1 cellular context compared by ENCODE assay signal in genomic region chr1:45536886-45537285, GRCh38.
TF ChIP-seq lines count a peak whose summit lies in the region.

No MANE protein-coding gene starts in this region.

TF ChIP-seq in H1, 55 proteins besides CTCF, POLR2A, EP300 and RAD21:
- TF ChIP-seq CREB1 (IDR thresholded peaks at IDR 0.05) (no peak), TEAD4 (IDR thresholded peaks at IDR 0.05; ENCODE audit: low read depth, low read length) (no peak), BACH1 (IDR thresholded peaks at IDR 0.05; ENCODE audit: low read length) (no peak), TAF7 (optimal IDR thresholded peaks at IDR 0.05; ENCODE audit: borderline replicate concordance, low read depth, low read length) (no peak), SIRT6 (IDR thresholded peaks at IDR 0.05; ENCODE audit: low read length) (no peak), NRF1 (IDR thresholded peaks at IDR 0.05; ENCODE audit: low read depth, low read length) (no peak)
